Comparison of ENCODE assay signal across 8 cellular contexts in genomic region chr1:16895602-16896315, GRCh38. TPM values are rescaled to one million over a fixed set of nuclear protein-coding genes. Genes with fewer than 3 reads are reported as not detected.
DNase-seq lines count a peak whose midpoint lies in the region; ATAC-seq and TF ChIP-seq lines count a peak whose summit lies in the region.
"Not testable (repeated sequence)": the region's sequence is repeated elsewhere in the genome, so short reads cannot be mapped to it uniquely, and the experiment has no call there.

RNU1-2 (plus strand) TSS chr1:16895980.

- not testable (repeated sequence) for H3K27me3 ChIP-seq in OCI-LY1 (ENCODE audit: insufficient read depth, low read length); endocrine pancreas (ENCODE audit: control insufficient read depth, insufficient read depth, low read length)

- H3K79me2 ChIP-seq in OCI-LY1 (ENCODE audit: insufficient read depth, low read length): not testable (repeated sequence)

- H2AFZ ChIP-seq in OCI-LY1 (ENCODE audit: low read length): not testable (repeated sequence)

- H3K36me3 ChIP-seq in OCI-LY1 (ENCODE audit: insufficient read depth, low read length); endocrine pancreas (ENCODE audit: control insufficient read depth, insufficient read depth, low read length): not testable (repeated sequence)

- not testable (repeated sequence) for TF ChIP-seq CTCF in OCI-LY1 (IDR thresholded peaks at IDR 0.05; ENCODE audit: low read length)

- not testable (repeated sequence) for H3F3A ChIP-seq in OCI-LY1 (ENCODE audit: insufficient read depth, low read length)

- H3K9me2 ChIP-seq in OCI-LY1 (ENCODE audit: low read depth, low read length): not testable (repeated sequence)

- peak; percentile 98 for ATAC-seq in GM21528 (IDR thresholded peaks at IDR 0.05; ENCODE audit: low FRiP score, unreplicated experiment)

- not testable (repeated sequence) for H4K20me1 ChIP-seq in OCI-LY1 (ENCODE audit: insufficient read depth, low read length)

- H3K4me1 ChIP-seq in OCI-LY1 (ENCODE audit: insufficient read depth, low read length, severe bottlenecking): peaks cover 18% of the 10 kb centered on the region
- H3K4me1 ChIP-seq in endocrine pancreas (ENCODE audit: control insufficient read depth, insufficient read depth, low read length): not testable (repeated sequence)

- H3K27ac ChIP-seq in OCI-LY1 (ENCODE audit: low read depth, low read length, poor library complexity, severe bottlenecking): peak within 1 kb of the TSS; percentile 85

- not testable (repeated sequence) for H3K9me3 ChIP-seq in OCI-LY1 (ENCODE audit: low read length); endocrine pancreas (ENCODE audit: control insufficient read depth, low read length)

- DNase-seq in D341Med (ENCODE audit: low spot score) (peak; percentile 73), HuH-7.5 (ENCODE audit: low spot score) (peak; percentile 42)
- peak; percentile 73 for DNase-seq in activated CD8-positive, alpha-beta memory T cell treated with anti-CD3 and anti-CD28 coated beads, Interleukin-2, amount 50 U/mL, for 1 hour (ENCODE audit: extremely low read depth)
- DNase-seq in mesenteric fat pad (ENCODE audit: low spot score): not testable (repeated sequence)
- DNase-seq in stimulated activated CD8-positive, alpha-beta memory T cell treated with anti-CD3 and anti-CD28 coated beads, Interleukin-12 subunit alpha, Interleukin-12 subunit beta, amount 100 ng/mL, for 4 hours (ENCODE audit: low read depth): peak; percentile 76

- peak within 1 kb of the TSS; percentile 54 for H3K4me3 ChIP-seq in OCI-LY1 (ENCODE audit: low read depth, low read length, poor library complexity, severe bottlenecking)
- peak within 1 kb of the TSS; percentile 74 for H3K4me3 ChIP-seq in endocrine pancreas (ENCODE audit: control insufficient read depth, insufficient read depth, low read length)

- H3K9ac ChIP-seq in OCI-LY1 (ENCODE audit: low read length): peak within 1 kb of the TSS; percentile 53
- peak within 1 kb of the TSS; percentile 57 for H3K9ac ChIP-seq in endocrine pancreas (ENCODE audit: control insufficient read depth, insufficient read depth, low read length)

- peak within 1 kb of the TSS; percentile 66 for H3K4me2 ChIP-seq in OCI-LY1 (ENCODE audit: low read length)

RNA-seq across cellular contexts. Expression of gene RNU1-2, which starts in this region (rescaled TPM):
- 6,165 TPM for total RNA-seq in mesenteric fat pad
